ENCODE assay signal across 1 cellular context in genomic region chr11:117985953-117986887, GRCh38.
TF ChIP-seq lines count a peak whose summit lies in the region.

Gene IL10RA (plus strand): TSS chr11:117986394. CDS start chr11:117986468, 74 bp downstream.

TF ChIP-seq in K562, 482 proteins besides CTCF, POLR2A, EP300 and RAD21 (continued from another document and continues in another):
- TF ChIP-seq, protein P1, sequence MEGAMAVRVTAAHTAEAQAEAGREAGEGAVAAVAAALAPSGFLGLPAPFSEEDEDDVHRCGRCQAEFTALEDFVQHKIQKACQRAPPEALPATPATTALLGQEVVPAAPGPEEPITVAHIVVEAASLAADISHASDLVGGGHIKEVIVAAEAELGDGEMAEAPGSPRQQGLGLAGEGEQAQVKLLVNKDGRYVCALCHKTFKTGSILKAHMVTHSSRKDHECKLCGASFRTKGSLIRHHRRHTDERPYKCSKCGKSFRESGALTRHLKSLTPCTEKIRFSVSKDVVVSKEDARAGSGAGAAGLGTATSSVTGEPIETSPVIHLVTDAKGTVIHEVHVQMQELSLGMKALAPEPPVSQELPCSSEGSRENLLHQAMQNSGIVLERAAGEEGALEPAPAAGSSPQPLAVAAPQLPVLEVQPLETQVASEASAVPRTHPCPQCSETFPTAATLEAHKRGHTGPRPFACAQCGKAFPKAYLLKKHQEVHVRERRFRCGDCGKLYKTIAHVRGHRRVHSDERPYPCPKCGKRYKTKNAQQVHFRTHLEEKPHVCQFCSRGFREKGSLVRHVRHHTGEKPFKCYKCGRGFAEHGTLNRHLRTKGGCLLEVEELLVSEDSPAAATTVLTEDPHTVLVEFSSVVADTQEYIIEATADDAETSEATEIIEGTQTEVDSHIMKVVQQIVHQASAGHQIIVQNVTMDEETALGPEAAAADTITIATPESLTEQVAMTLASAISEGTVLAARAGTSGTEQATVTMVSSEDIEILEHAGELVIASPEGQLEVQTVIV (CRISPR knock-in tag; IDR thresholded peaks at IDR 0.05; ENCODE audit: borderline replicate concordance): no peak
- TF ChIP-seq HLTF (IDR thresholded peaks at IDR 0.05) (peak; percentile 91), HMG20A (CRISPR knock-in tag; conservative IDR thresholded peaks at IDR 0.05) (no peak), ZNF282 (CRISPR knock-in tag; IDR thresholded peaks at IDR 0.05) (peak; percentile 44; the same call in 1 of the 2 replicates), MYBL2 (IDR thresholded peaks at IDR 0.05; ENCODE audit: low read depth) (no peak), MYBL2 (CRISPR knock-in tag; IDR thresholded peaks at IDR 0.05; ENCODE audit: borderline replicate concordance) (no peak), JUNB (CRISPR knock-in tag; conservative IDR thresholded peaks at IDR 0.05) (no peak), SMAD3 (CRISPR knock-in tag; conservative IDR thresholded peaks at IDR 0.05) (no peak), MEIS2 (IDR thresholded peaks at IDR 0.05; ENCODE audit: partially characterized antibody) (peak; percentile 69), HNRNPL (IDR thresholded peaks at IDR 0.05; ENCODE audit: low read depth, low read length) (peak; percentile 88; the same call in 1 of the 2 replicates), ZNF354B (CRISPR knock-in tag; IDR thresholded peaks at IDR 0.05) (no peak), HDAC2 (IDR thresholded peaks at IDR 0.05) (peak; percentile 78), HCFC1 (IDR thresholded peaks at IDR 0.05; ENCODE audit: low read depth, low read length) (no peak), LARP7 (IDR thresholded peaks at IDR 0.05) (no peak), STAG1 (CRISPR knock-in tag; IDR thresholded peaks at IDR 0.05; ENCODE audit: borderline replicate concordance) (peak; percentile 41; the same call in 1 of the 2 replicates), ZC3H4 (CRISPR knock-in tag; IDR thresholded peaks at IDR 0.05; ENCODE audit: borderline replicate concordance) (peak; percentile 68; the same call in 1 of the 2 replicates), FOXA3 (CRISPR knock-in tag; conservative IDR thresholded peaks at IDR 0.05 in 1 of 2, IDR thresholded peaks at IDR 0.05 in 1 of 2) (peak in 1 of 2 experiments; percentile 93; a peak in 2 of 4 replicates), MTA3 (IDR thresholded peaks at IDR 0.05; ENCODE audit: borderline replicate concordance) (peak; percentile 93; the same call in 1 of the 2 replicates), IRF2 (CRISPR knock-in tag; IDR thresholded peaks at IDR 0.05) (0 out of 2 replicates have a peak, but pooled peaks have one; percentile 43), ARID3A (IDR thresholded peaks at IDR 0.05; ENCODE audit: borderline replicate concordance, low read depth, low read length) (no peak), MCM3 (IDR thresholded peaks at IDR 0.05) (no peak), PRDM10 (IDR thresholded peaks at IDR 0.05; ENCODE audit: partially characterized antibody) (no peak), NCOA2 (IDR thresholded peaks at IDR 0.05; ENCODE audit: partially characterized antibody in 2 of 2) (no peak), ZBTB49 (CRISPR knock-in tag; IDR thresholded peaks at IDR 0.05; ENCODE audit: borderline replicate concordance) (peak; percentile 95), ARHGAP35 (IDR thresholded peaks at IDR 0.05; ENCODE audit: partially characterized antibody) (no peak), ZNF655 (CRISPR knock-in tag; IDR thresholded peaks at IDR 0.05) (no peak), CBFA2T2 (conservative IDR thresholded peaks at IDR 0.05) (no peak), XRCC4 (IDR thresholded peaks at IDR 0.05; ENCODE audit: extremely low read depth, insufficient read depth, insufficient read length) (no peak), FOXA1 (IDR thresholded peaks at IDR 0.05; ENCODE audit: borderline replicate concordance) (no peak), BRD9 (IDR thresholded peaks at IDR 0.05; ENCODE audit: low read depth, partially characterized antibody) (no peak), PML (IDR thresholded peaks at IDR 0.05; ENCODE audit: low read length) (no peak), BMI1 (IDR thresholded peaks at IDR 0.05; ENCODE audit: low read length) (no peak), NRF1 (conservative IDR thresholded peaks at IDR 0.05 in 1 of 2, IDR thresholded peaks at IDR 0.05 in 1 of 2) (peak; percentile 83 to 86), BRF2 (IDR thresholded peaks at IDR 0.05; ENCODE audit: borderline replicate concordance, insufficient read depth, insufficient read length) (no peak), THRA (IDR thresholded peaks at IDR 0.05) (no peak), ZFP1 (CRISPR knock-in tag; IDR thresholded peaks at IDR 0.05) (no peak), TRIM28 (IDR thresholded peaks at IDR 0.05) (no peak; the same call in 1 of the 2 replicates), ZNF212 (CRISPR knock-in tag; IDR thresholded peaks at IDR 0.05) (no peak), THRB (CRISPR knock-in tag; conservative IDR thresholded peaks at IDR 0.05) (0 out of 2 replicates have a peak, but pooled peaks have one; percentile 27), HOXB6 (CRISPR knock-in tag; IDR thresholded peaks at IDR 0.05; ENCODE audit: borderline replicate concordance) (no peak), HIVEP1 (CRISPR knock-in tag; IDR thresholded peaks at IDR 0.05) (no peak), ZNF764 (CRISPR knock-in tag; IDR thresholded peaks at IDR 0.05; ENCODE audit: low read depth) (no peak), IRF9 (tag; IDR thresholded peaks at IDR 0.05) (no peak), RNF2 (IDR thresholded peaks at IDR 0.05) (peak; percentile 68), XRCC3 (IDR thresholded peaks at IDR 0.05) (no peak), SIRT6 (IDR thresholded peaks at IDR 0.05; ENCODE audit: low read depth, low read length) (no peak), HNRNPUL1 (IDR thresholded peaks at IDR 0.05; ENCODE audit: low read length) (no peak), ZNF324 (CRISPR knock-in tag; IDR thresholded peaks at IDR 0.05) (no peak)
- TF ChIP-seq, protein P2, sequence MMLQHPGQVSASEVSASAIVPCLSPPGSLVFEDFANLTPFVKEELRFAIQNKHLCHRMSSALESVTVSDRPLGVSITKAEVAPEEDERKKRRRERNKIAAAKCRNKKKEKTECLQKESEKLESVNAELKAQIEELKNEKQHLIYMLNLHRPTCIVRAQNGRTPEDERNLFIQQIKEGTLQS (IDR thresholded peaks at IDR 0.05): peak; percentile 75
- TF ChIP-seq, protein P2 (CRISPR knock-in tag; conservative IDR thresholded peaks at IDR 0.05): no peak
- TF ChIP-seq, protein P3, sequence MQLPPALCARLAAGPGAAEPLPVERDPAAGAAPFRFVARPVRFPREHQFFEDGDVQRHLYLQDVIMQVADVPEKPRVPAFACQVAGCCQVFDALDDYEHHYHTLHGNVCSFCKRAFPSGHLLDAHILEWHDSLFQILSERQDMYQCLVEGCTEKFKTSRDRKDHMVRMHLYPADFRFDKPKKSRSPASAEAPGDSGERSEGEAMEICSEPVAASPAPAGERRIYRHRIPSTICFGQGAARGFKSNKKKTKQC (CRISPR knock-in tag; IDR thresholded peaks at IDR 0.05): peak; percentile 99
